16 cellular contexts compared by ENCODE assay signal in genomic region chr1:59177756-59178155, GRCh38.
A peak's percentile ranks its signal among the peaks of the same experiment; 100 is the strongest.
DNase-seq lines count a peak whose midpoint lies in the region; ATAC-seq and TF ChIP-seq lines count a peak whose summit lies in the region.
"Had no signal": no experiment of that assay in that cellular context is flagged by ENCODE, and none has a peak within 500 bp of the region (broad histone marks: within the 10 kb centered on the region; RNA-seq: fewer than 3 reads in every experiment).

No MANE protein-coding gene starts in this region.

- no peak for TF ChIP-seq EP300 in tibial nerve (IDR thresholded peaks at IDR 0.05)

- H3K9me3 ChIP-seq in left ventricle myocardium inferior (replicated peaks) = peaks cover 4% of the 10 kb centered on the region
- H3K9me3 ChIP-seq in heart left ventricle = no peaks in the 10 kb centered on the region
- H3K9me3 ChIP-seq in tibial nerve = no peaks in the 10 kb centered on the region

- DNase-seq in left ventricle myocardium inferior = no peak
- DNase-seq in heart left ventricle = no peak
- DNase-seq in NB4 (ENCODE audit: low read depth) = peak; percentile 36
- DNase-seq in tibial nerve (ENCODE audit: low spot score in 2 of 2) = no peak
- no peak for DNase-seq in NCI-H1417 treated with DMSO at 0.1 percent for 48 hours (lab: John Stamatoyannopoulos, UW)
- DNase-seq in SKM-1 treated with dmso at 0.1 percent for 144 hours (lab: John Stamatoyannopoulos, UW; ENCODE audit: unreplicated experiment) = no peak
- DNase-seq: CD8-positive, alpha-beta T cell; DMS53; KBM-7; NCI-H1436; NCI-H2029; NCI-H345; NCI-H524 treated with DMSO at 0.1 percent for 48 hours; SHP77 treated with DMSO at 0.1 percent for 48 hours had no signal

- TF ChIP-seq POLR2A in heart left ventricle (IDR thresholded peaks at IDR 0.05) (no peak), NB4 (IDR thresholded peaks at IDR 0.05; ENCODE audit: extremely low read depth, insufficient read length) (no peak), tibial nerve (IDR thresholded peaks at IDR 0.05) (no peak)

- H3K36me3 ChIP-seq in left ventricle myocardium inferior (no peaks in the 10 kb centered on the region), heart left ventricle (no peaks in the 10 kb centered on the region), tibial nerve (no peaks in the 10 kb centered on the region)

- H3K4me1 ChIP-seq in left ventricle myocardium inferior (peaks cover 12% of the 10 kb centered on the region), heart left ventricle (peaks cover 0 to 22% (median 0%) of the 10 kb centered on the region in 12 donors), tibial nerve (peaks cover 0 to 31% (median 6%) of the 10 kb centered on the region in 4 donors)

- H3K4me3 Mint-ChIP-seq in nephron = no peak overlapping the region
- H3K4me3 Mint-ChIP-seq: CD8-positive, alpha-beta T cell had no signal

- H3K27ac ChIP-seq in left ventricle myocardium inferior (replicated peaks) = peak overlapping the region; percentile 52
- H3K27ac ChIP-seq in heart left ventricle = peak overlapping the region in 1 of 12 donors; percentile 27
- peak overlapping the region in 3 of 4 donors; percentile 12 to 79 (median 51) for H3K27ac ChIP-seq in tibial nerve

- peaks cover 6% of the 10 kb centered on the region for H3K9me3 Mint-ChIP-seq in nephron
- H3K9me3 Mint-ChIP-seq: CD8-positive, alpha-beta T cell had no signal

- peak overlapping the region; percentile 8 to 22 (median 11) for H3K27ac Mint-ChIP-seq in nephron
- H3K27ac Mint-ChIP-seq: CD8-positive, alpha-beta T cell had no signal

- WGBS in heart left ventricle, 4 donors = 89 to 100% (median 98%) methylated on average over 2 of the region's 2 CpGs
- 92 to 100% methylated on average over 2 of the region's 2 CpGs for WGBS in tibial nerve, 2 donors

- no peaks in the 10 kb centered on the region for H3K36me3 Mint-ChIP-seq in nephron (ENCODE audit: low read depth)
- H3K36me3 Mint-ChIP-seq: CD8-positive, alpha-beta T cell had no signal

- TF ChIP-seq CTCF in left ventricle myocardium inferior (IDR thresholded peaks at IDR 0.05; ENCODE audit: borderline replicate concordance) (no peak), heart left ventricle (IDR thresholded peaks at IDR 0.05) (no peak), NB4 (IDR thresholded peaks at IDR 0.05; ENCODE audit: low read depth, low read length) (no peak), nephron (IDR thresholded peaks at IDR 0.05; ENCODE audit: unreplicated experiment in 3 of 3) (no peak), tibial nerve (IDR thresholded peaks at IDR 0.05) (no peak)

- no peaks in the 10 kb centered on the region for H3K27me3 Mint-ChIP-seq in nephron (ENCODE audit: low read depth)

- ATAC-seq in heart left ventricle (no peak), GM18519 (IDR thresholded peaks at IDR 0.05; ENCODE audit: low FRiP score, unreplicated experiment) (no peak)
- ATAC-seq: CD8-positive, alpha-beta T cell had no signal

- peaks cover 19% of the 10 kb centered on the region for H3K4me1 Mint-ChIP-seq in nephron

- intact Hi-C loops in left ventricle myocardium inferior (cut with micrococcal nuclease) = no loop called here
- intact Hi-C loops in heart left ventricle (cut with DNase I) = no loop called here

- H3K27me3 ChIP-seq in left ventricle myocardium inferior (ENCODE audit: low read depth) (no peaks in the 10 kb centered on the region), heart left ventricle (no peaks in the 10 kb centered on the region), tibial nerve (no peaks in the 10 kb centered on the region)

- H3K4me3 ChIP-seq in left ventricle myocardium inferior (no peak overlapping the region), heart left ventricle (no peak overlapping the region), NB4 (ENCODE audit: low read depth, low read length) (no peak overlapping the region), tibial nerve (no peak overlapping the region)
